Comparison of ENCODE assay signal across 9 cellular contexts in genomic region chr20:36644032-36644712, GRCh38. TPM values are rescaled to one million over a fixed set of nuclear protein-coding genes. Genes with fewer than 3 reads are reported as not detected.
DNase-seq lines count a peak whose midpoint lies in the region; ATAC-seq and TF ChIP-seq lines count a peak whose summit lies in the region.
"Had no signal": no experiment of that assay in that cellular context is flagged by ENCODE, and none has a peak within 500 bp of the region (broad histone marks: within the 10 kb centered on the region; RNA-seq: fewer than 3 reads in every experiment).

No MANE protein-coding gene starts in this region.

- H3K36me3 ChIP-seq in lower lobe of right lung (no peaks in the 10 kb centered on the region), esophagus squamous epithelium (no peaks in the 10 kb centered on the region), mammary epithelial cell (ENCODE audit: insufficient read depth, low read length) (no peaks in the 10 kb centered on the region), brain microvascular endothelial cell (replicated peaks) (no peaks in the 10 kb centered on the region)

- H3K9me3 ChIP-seq in lower lobe of right lung (no peaks in the 10 kb centered on the region), esophagus squamous epithelium (no peaks in the 10 kb centered on the region), mammary epithelial cell (replicated peaks; ENCODE audit: insufficient read depth, low read length) (no peaks in the 10 kb centered on the region)

- no peaks in the 10 kb centered on the region for H3K4me1 ChIP-seq in lower lobe of right lung
- H3K4me1 ChIP-seq in esophagus squamous epithelium: peaks cover 0 to 10% (median 3%) of the 10 kb centered on the region in 3 donors
- H3K4me1 ChIP-seq in mammary epithelial cell (ENCODE audit: insufficient read depth, low read length): peaks cover 10% of the 10 kb centered on the region
- H3K4me1 ChIP-seq: parathyroid adenoma had no signal

- no peak overlapping the region for H3K27ac ChIP-seq in lower lobe of right lung
- peak overlapping the region in 1 of 4 donors; percentile 54 for H3K27ac ChIP-seq in esophagus squamous epithelium
- H3K27ac ChIP-seq in mammary epithelial cell (ENCODE audit: insufficient read depth, low read depth, low read length): no peak overlapping the region
- no peak overlapping the region for H3K27ac ChIP-seq in brain microvascular endothelial cell
- H3K27ac ChIP-seq: parathyroid adenoma had no signal

- in situ Hi-C loops in mammary epithelial cell (cut with MboI; ENCODE audit: low sequenced_read_pairs in 2 of 2) (no loop called here), brain microvascular endothelial cell (cut with HindIII; ENCODE audit: low pct_ligation_motif_present, low sequenced_read_pairs) (no loop called here)

- no peak overlapping the region for H2AFZ ChIP-seq in mammary epithelial cell (ENCODE audit: low read depth, low read length)
- H2AFZ ChIP-seq: parathyroid adenoma had no signal

- H3K4me3 ChIP-seq in lower lobe of right lung (peak overlapping the region; percentile 39), esophagus squamous epithelium (peak overlapping the region in 1 of 4 donors; percentile 25), mammary epithelial cell (replicated peaks in 1 of 3; ENCODE audit: insufficient read depth in 1 of 3, low read depth in 2 of 3, low read length in 3 of 3) (no peak overlapping the region), brain microvascular endothelial cell (ENCODE audit: low read depth, low read length) (no peak overlapping the region)

- BruUV-seq in mammary epithelial cell (replicated peaks; lab: Mats Ljungman, UMichigan): no TSS peak

- TF ChIP-seq CTCF in lower lobe of right lung (IDR thresholded peaks at IDR 0.05): no peak
- no peak for TF ChIP-seq CTCF in esophagus squamous epithelium (IDR thresholded peaks at IDR 0.05)
- TF ChIP-seq CTCF in mammary epithelial cell (conservative IDR thresholded peaks at IDR 0.05 in 1 of 2, IDR thresholded peaks at IDR 0.05 in 1 of 2; ENCODE audit: extremely low read depth in 1 of 2, insufficient read depth in 1 of 2, low read depth in 1 of 2, low read length in 2 of 2): no peak
- no peak for TF ChIP-seq CTCF in brain microvascular endothelial cell (IDR thresholded peaks at IDR 0.05; ENCODE audit: low read depth, low read length, missing control alignments)

- CTCF ChIA-PET in mammary epithelial cell (lab: Charles Lee; ENCODE audit: low non-redundant PET): no interaction called here

- intact Hi-C loops in lower lobe of right lung (cut with DNase I) (no loop called here), esophagus squamous epithelium (cut with DNase I) (no loop called here), mammary epithelial cell (cut with micrococcal nuclease) (no loop called here)

- dilution Hi-C loops in mammary epithelial cell (cut with HindIII; ENCODE audit: low sequenced_read_pairs): loop anchor here (5.0 kb wide), 3 partner anchors 42 to 92 kb away; no protein-coding TSS in a partner anchor

- H3K9ac ChIP-seq in mammary epithelial cell (ENCODE audit: insufficient read depth, low read length): no peak overlapping the region
- H3K9ac ChIP-seq: parathyroid adenoma had no signal

- 50% methylated on average over 1 of the region's 5 CpGs; no CpG with 5 or more reads in 1 of the 2 donors for WGBS in esophagus squamous epithelium, 2 donors
- WGBS in mammary epithelial cell (ENCODE audit: low coverage, missing lambda C conversion rate): 84% methylated on average over 5 of the region's 5 CpGs

- H4K20me1 ChIP-seq in mammary epithelial cell (ENCODE audit: insufficient read depth, low read length): no peaks in the 10 kb centered on the region

- TF ChIP-seq POLR2A in esophagus squamous epithelium (IDR thresholded peaks at IDR 0.05): no peak

- DNase-seq in T follicular helper cell (ENCODE audit: low read depth): peak; percentile 30
- peak; percentile 54 for DNase-seq in activated T-cell treated with anti-CD3 and anti-CD28 coated beads for 48 hours (ENCODE audit: low read depth)
- no peak for DNase-seq in lower lobe of right lung
- DNase-seq in stimulated activated CD8-positive, alpha-beta memory T cell treated with anti-CD3 and anti-CD28 coated beads, Interleukin-2, amount 100 ng/mL, for 48 hours (ENCODE audit: low read depth in 2 of 2): peak; percentile 44 to 47
- DNase-seq in esophagus squamous epithelium (lab: John Stamatoyannopoulos, UW): no peak
- no peak for DNase-seq in mammary epithelial cell
- no peak for DNase-seq in brain microvascular endothelial cell

- H3K79me2 ChIP-seq in mammary epithelial cell (ENCODE audit: insufficient read depth, low read length): no peaks in the 10 kb centered on the region
- H3K79me2 ChIP-seq: parathyroid adenoma had no signal

- no peak overlapping the region for H3K4me2 ChIP-seq in mammary epithelial cell (ENCODE audit: insufficient read depth, low read depth, low read length)

- H3K27me3 ChIP-seq in lower lobe of right lung (ENCODE audit: low read depth) (no peaks in the 10 kb centered on the region), esophagus squamous epithelium (peaks cover 0 to 20% (median 0%) of the 10 kb centered on the region in 4 donors), mammary epithelial cell (ENCODE audit: insufficient read depth, low read length) (no peaks in the 10 kb centered on the region), brain microvascular endothelial cell (replicated peaks) (no peaks in the 10 kb centered on the region)

- ATAC-seq in lower lobe of right lung (peak; percentile 34 to 35), HG03460 (IDR thresholded peaks at IDR 0.05; ENCODE audit: unreplicated experiment) (no peak)

RNA-seq across cellular contexts. Expression of gene SLA2, which starts 1.8 kb away (rescaled TPM):
- total RNA-seq in lower lobe of right lung: 1.4 TPM
- 1 to 10 TPM in 1 of 4 donors, under 1 TPM in 2, not detected in 1; 0.11 to 1.9 (median 0.61) TPM for total RNA-seq in esophagus squamous epithelium
- not detected for total RNA-seq in mammary epithelial cell
- not detected for polyA plus RNA-seq in mammary epithelial cell
- not detected for polyA minus RNA-seq in mammary epithelial cell

RNA-seq across cellular contexts. Expression of gene RAB5IF, which starts 38.6 kb away (rescaled TPM):
- total RNA-seq in lower lobe of right lung: 100.0 TPM
- total RNA-seq in esophagus squamous epithelium: 100 to 1,000 TPM; 203 to 373 (median 267) TPM
- total RNA-seq in mammary epithelial cell: 100 to 1,000 TPM in 1 of 2 donors, 10 to 100 TPM in 1; 61.8 to 115 TPM
- polyA plus RNA-seq in mammary epithelial cell: 117 TPM
- polyA minus RNA-seq in mammary epithelial cell: 85.0 TPM

Comparison
In these comparisons a context has a peak if more than half of its experiments do, and no peak if none do; other contexts are left out.
1. DNase-seq: peak in T follicular helper cell (single experiment), activated T-cell treated with anti-CD3 and anti-CD28 coated beads for 48 hours (single experiment) and stimulated activated CD8-positive, alpha-beta memory T cell treated with anti-CD3 and anti-CD28 coated beads, Interleukin-2, amount 100 ng/mL, for 48 hours (2 of 2); none in lower lobe of right lung (single experiment), esophagus squamous epithelium (single experiment), mammary epithelial cell (single experiment) and brain microvascular endothelial cell (single experiment).